Comparison of ENCODE assay signal across 10 cellular contexts in the genomic region with DNA sequence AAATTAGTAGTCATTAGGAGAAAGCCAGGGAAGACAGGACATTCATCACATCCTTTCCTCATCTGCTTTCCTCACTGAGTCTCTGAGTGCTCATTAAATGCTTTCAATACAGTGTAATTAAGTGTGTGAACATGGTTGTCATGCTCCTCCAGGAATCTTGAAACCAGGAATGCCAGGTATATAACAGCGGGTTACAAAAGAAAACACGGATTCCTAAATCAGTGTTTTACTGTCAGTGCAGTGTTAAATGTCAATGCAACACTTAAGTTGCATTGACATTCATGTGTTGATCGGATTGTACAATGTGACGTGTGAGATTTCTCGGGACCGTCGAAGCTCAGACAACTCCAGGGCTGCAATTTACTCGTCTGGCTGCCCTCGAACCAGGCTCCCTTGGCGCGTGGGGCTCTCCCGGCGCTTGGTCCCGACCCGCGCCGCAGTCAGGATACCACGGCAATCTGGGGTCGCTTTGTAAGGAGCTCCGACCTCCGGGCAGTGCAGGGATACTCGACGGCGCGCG. TPM values are rescaled to one million over a fixed set of nuclear protein-coding genes. Genes with fewer than 3 reads are reported as not detected.
DNase-seq lines count a peak whose midpoint lies in the region; ATAC-seq lines count a peak whose summit lies in the region.
"Had no signal": no experiment of that assay in that cellular context is flagged by ENCODE, and none has a peak within 500 bp of the region (broad histone marks: within the 10 kb centered on the region; RNA-seq: fewer than 3 reads in every experiment).

No MANE protein-coding gene starts in this region.

- H3K27ac Mint-ChIP-seq in activated CD4-positive, alpha-beta T cell treated with anti-CD3 and anti-CD28 coated beads, Interleukin-2, amount 10 ng/mL, durations not matched to agents 7 days and 5 days: peak overlapping the region; percentile 41
- H3K27ac Mint-ChIP-seq in activated CD4-positive, alpha-beta memory T cell treated with anti-CD3 and anti-CD28 coated beads for 36 hours: no peak overlapping the region
- no peak overlapping the region for H3K27ac Mint-ChIP-seq in stimulated activated effector memory CD8-positive, alpha-beta T cell treated with anti-CD3 and anti-CD28 coated beads, Interleukin-12 subunit alpha, Interleukin-12 subunit beta, amount 100 ng/mL, for 72 hours

- H3K36me3 ChIP-seq in iPS-15b (ENCODE audit: control insufficient read depth, insufficient read depth, low read length): no peaks in the 10 kb centered on the region

- H3K4me3 ChIP-seq in iPS-15b (ENCODE audit: low read depth, low read length): peak overlapping the region; percentile 67

- no peaks in the 10 kb centered on the region for H3K9me3 Mint-ChIP-seq in activated CD4-positive, alpha-beta T cell treated with anti-CD3 and anti-CD28 coated beads, Interleukin-2, amount 10 ng/mL, durations not matched to agents 7 days and 5 days
- no peaks in the 10 kb centered on the region for H3K9me3 Mint-ChIP-seq in activated CD4-positive, alpha-beta memory T cell treated with anti-CD3 and anti-CD28 coated beads for 36 hours
- peaks cover 3% of the 10 kb centered on the region for H3K9me3 Mint-ChIP-seq in stimulated activated effector memory CD8-positive, alpha-beta T cell treated with anti-CD3 and anti-CD28 coated beads, Interleukin-12 subunit alpha, Interleukin-12 subunit beta, amount 100 ng/mL, for 72 hours

- H3K27me3 Mint-ChIP-seq in activated CD4-positive, alpha-beta T cell treated with anti-CD3 and anti-CD28 coated beads, Interleukin-2, amount 10 ng/mL, durations not matched to agents 7 days and 5 days: peaks cover 74% of the 10 kb centered on the region
- peaks cover 52% of the 10 kb centered on the region for H3K27me3 Mint-ChIP-seq in activated CD4-positive, alpha-beta memory T cell treated with anti-CD3 and anti-CD28 coated beads for 36 hours

- intact Hi-C loops in activated CD4-positive, alpha-beta memory T cell treated with anti-CD3 and anti-CD28 coated beads for 36 hours (cut with micrococcal nuclease): no loop called here
- intact Hi-C loops in head of caudate nucleus (cut with DNase I): loop anchor here (5.0 kb wide), 1 partner anchor 92 kb away; no protein-coding TSS in a partner anchor

- no peaks in the 10 kb centered on the region for H3K9me3 ChIP-seq in iPS-15b (ENCODE audit: control insufficient read depth, insufficient read depth, low read length)

- H3K4me1 Mint-ChIP-seq in activated CD4-positive, alpha-beta T cell treated with anti-CD3 and anti-CD28 coated beads, Interleukin-2, amount 10 ng/mL, durations not matched to agents 7 days and 5 days: peaks cover 29% of the 10 kb centered on the region
- H3K4me1 Mint-ChIP-seq in activated CD4-positive, alpha-beta memory T cell treated with anti-CD3 and anti-CD28 coated beads for 36 hours (ENCODE audit: low read depth): peaks cover 20% of the 10 kb centered on the region
- peaks cover 21% of the 10 kb centered on the region for H3K4me1 Mint-ChIP-seq in stimulated activated effector memory CD8-positive, alpha-beta T cell treated with anti-CD3 and anti-CD28 coated beads, Interleukin-12 subunit alpha, Interleukin-12 subunit beta, amount 100 ng/mL, for 72 hours

- CTCF ChIA-PET in activated CD4-positive, alpha-beta T cell treated with anti-CD3 and anti-CD28 coated beads, Interleukin-2, amount 10 ng/mL, durations not matched to agents 7 days and 5 days (lab: Charles Lee): interaction anchor here (1.0 to 1.4 kb wide), 3 partner anchors 10 to 29 kb away, joined by 3 to 4 read pairs (median 3); no protein-coding TSS in a partner anchor
- CTCF ChIA-PET in activated CD4-positive, alpha-beta memory T cell treated with anti-CD3 and anti-CD28 coated beads for 36 hours (lab: Charles Lee): no interaction called here

- no peak for ATAC-seq in stimulated activated effector memory CD8-positive, alpha-beta T cell treated with anti-CD3 and anti-CD28 coated beads, Interleukin-12 subunit alpha, Interleukin-12 subunit beta, amount 100 ng/mL, for 72 hours

- peaks cover 8% of the 10 kb centered on the region for H3K36me3 Mint-ChIP-seq in activated CD4-positive, alpha-beta T cell treated with anti-CD3 and anti-CD28 coated beads, Interleukin-2, amount 10 ng/mL, durations not matched to agents 7 days and 5 days (ENCODE audit: low read depth)
- H3K36me3 Mint-ChIP-seq in activated CD4-positive, alpha-beta memory T cell treated with anti-CD3 and anti-CD28 coated beads for 36 hours: peaks cover 5% of the 10 kb centered on the region
- peaks cover 8% of the 10 kb centered on the region for H3K36me3 Mint-ChIP-seq in stimulated activated effector memory CD8-positive, alpha-beta T cell treated with anti-CD3 and anti-CD28 coated beads, Interleukin-12 subunit alpha, Interleukin-12 subunit beta, amount 100 ng/mL, for 72 hours

- no peak overlapping the region for H3K9ac ChIP-seq in iPS-15b (ENCODE audit: low read depth, low read length)

- DNase-seq in activated CD4-positive, alpha-beta T cell treated with anti-CD3 and anti-CD28 coated beads, Interleukin-2, amount 10 ng/mL, durations not matched to agents 7 days and 5 days: no peak
- no peak for DNase-seq in activated CD4-positive, alpha-beta T cell treated with anti-CD3 and anti-CD28 coated beads for 48 hours
- DNase-seq in activated CD4-positive, alpha-beta memory T cell treated with anti-CD3 and anti-CD28 coated beads for 36 hours: no peak
- no peak for DNase-seq in stimulated activated effector memory CD8-positive, alpha-beta T cell treated with anti-CD3 and anti-CD28 coated beads, Interleukin-12 subunit alpha, Interleukin-12 subunit beta, amount 100 ng/mL, for 72 hours (ENCODE audit: low spot score in 2 of 2)
- DNase-seq in hepatic stellate cell (ENCODE audit: low spot score): no peak
- DNase-seq in stimulated activated CD4-positive, alpha-beta T cell treated with anti-CD3 and anti-CD28 coated beads, Interleukin-4, amount 100 ng/mL, for 1 hour: no peak
- DNase-seq in head of caudate nucleus: no peak
- DNase-seq: cerebellar nuclear complex had no signal

- POLR2A ChIA-PET in activated CD4-positive, alpha-beta T cell treated with anti-CD3 and anti-CD28 coated beads, Interleukin-2, amount 10 ng/mL, durations not matched to agents 7 days and 5 days (lab: Charles Lee): no interaction called here
- POLR2A ChIA-PET in activated CD4-positive, alpha-beta memory T cell treated with anti-CD3 and anti-CD28 coated beads for 36 hours (lab: Charles Lee): interaction anchor here (1.2 kb wide), 1 partner anchor 341 kb away, joined by 3 read pairs; a partner anchor contains a TSS

- H3K4me1 ChIP-seq in iPS-15b (ENCODE audit: control insufficient read depth, insufficient read depth, low read length): peaks cover 4% of the 10 kb centered on the region

- H3K27me3 ChIP-seq in iPS-15b (ENCODE audit: control insufficient read depth, insufficient read depth, low read length): peaks cover 93% of the 10 kb centered on the region

- peak overlapping the region; percentile 56 for H3K4me3 Mint-ChIP-seq in activated CD4-positive, alpha-beta T cell treated with anti-CD3 and anti-CD28 coated beads, Interleukin-2, amount 10 ng/mL, durations not matched to agents 7 days and 5 days
- H3K4me3 Mint-ChIP-seq in activated CD4-positive, alpha-beta memory T cell treated with anti-CD3 and anti-CD28 coated beads for 36 hours: peak overlapping the region; percentile 56
- H3K4me3 Mint-ChIP-seq in stimulated activated effector memory CD8-positive, alpha-beta T cell treated with anti-CD3 and anti-CD28 coated beads, Interleukin-12 subunit alpha, Interleukin-12 subunit beta, amount 100 ng/mL, for 72 hours: peak overlapping the region; percentile 27

RNA-seq across cellular contexts. Expression of a gene that starts 0.5 kb away (rescaled TPM):
- total RNA-seq in activated CD4-positive, alpha-beta T cell treated with anti-CD3 and anti-CD28 coated beads, Interleukin-2, amount 10 ng/mL, durations not matched to agents 7 days and 5 days: under 1 TPM; 0.57 to 0.75 TPM
- total RNA-seq in activated CD4-positive, alpha-beta memory T cell treated with anti-CD3 and anti-CD28 coated beads for 36 hours: under 1 TPM in 1 of 2 experiments, not detected in 1; 0.24 TPM
- total RNA-seq: RPMI7951 had no signal

RNA-seq across cellular contexts. Expression of a gene that starts 23.9 kb away (rescaled TPM):
- 10 to 100 TPM; 29.5 to 30.3 TPM for total RNA-seq in activated CD4-positive, alpha-beta T cell treated with anti-CD3 and anti-CD28 coated beads, Interleukin-2, amount 10 ng/mL, durations not matched to agents 7 days and 5 days
- total RNA-seq in activated CD4-positive, alpha-beta memory T cell treated with anti-CD3 and anti-CD28 coated beads for 36 hours: 10 to 100 TPM; 58.8 to 63.5 TPM

RNA-seq across cellular contexts. Expression of a gene that starts 28.7 kb away (rescaled TPM):
- total RNA-seq in activated CD4-positive, alpha-beta T cell treated with anti-CD3 and anti-CD28 coated beads, Interleukin-2, amount 10 ng/mL, durations not matched to agents 7 days and 5 days: 10 to 100 TPM; 58.9 to 68.8 TPM
- total RNA-seq in activated CD4-positive, alpha-beta memory T cell treated with anti-CD3 and anti-CD28 coated beads for 36 hours: 10 to 100 TPM; 84.6 to 91.4 TPM
